In the genomic region with DNA sequence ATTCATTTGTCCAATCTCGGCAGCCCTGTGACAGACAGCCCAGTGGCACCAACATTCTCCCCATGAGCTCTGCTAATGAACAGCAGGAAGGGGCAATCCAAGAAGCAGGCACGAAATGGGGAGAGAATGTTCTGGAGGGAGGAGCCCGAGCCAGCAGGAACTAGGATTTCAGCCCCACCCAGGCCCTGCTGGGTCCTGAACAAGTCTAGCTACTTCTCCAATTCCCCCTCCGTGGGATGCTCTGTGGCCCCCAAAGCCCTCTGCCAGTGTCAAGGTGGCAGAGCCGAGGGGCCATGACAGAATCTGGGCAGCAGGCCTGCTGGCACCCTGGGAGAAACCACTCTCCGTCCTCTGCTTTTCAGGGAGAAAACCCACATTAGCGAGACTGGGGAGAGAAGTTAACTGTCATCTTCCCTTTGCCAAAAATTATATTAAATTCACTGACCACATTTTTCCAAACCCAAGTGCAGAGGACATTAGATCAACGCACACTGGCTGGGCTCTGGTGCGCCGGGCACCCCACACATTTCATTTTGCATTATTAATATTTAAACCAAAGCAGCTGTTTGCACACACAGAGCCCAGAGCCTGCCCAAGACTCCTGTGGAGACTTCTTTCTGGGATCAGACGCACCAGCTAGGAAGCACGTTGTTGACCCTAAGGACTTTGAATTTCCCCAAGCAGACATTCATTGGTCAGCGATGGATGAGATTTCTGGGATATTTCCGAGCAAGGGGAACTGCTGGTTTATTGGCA, we compare ENCODE assay signal across 2 cellular contexts.
TF ChIP-seq lines count a peak whose summit lies in the region.

No MANE protein-coding gene starts in this region.

TF ChIP-seq in GM23338, 12 proteins besides CTCF, POLR2A, EP300 and RAD21 (continued from another document):
- TF ChIP-seq EZH2 (IDR thresholded peaks at IDR 0.05; ENCODE audit: low read depth, unreplicated experiment) = no peak
- TF ChIP-seq CREB1 (CRISPR knock-in tag; IDR thresholded peaks at IDR 0.05; ENCODE audit: low read depth) = no peak
- TF ChIP-seq ZNF331 (CRISPR knock-in tag; IDR thresholded peaks at IDR 0.05; ENCODE audit: low read depth) = no peak
- TF ChIP-seq, protein P1, sequence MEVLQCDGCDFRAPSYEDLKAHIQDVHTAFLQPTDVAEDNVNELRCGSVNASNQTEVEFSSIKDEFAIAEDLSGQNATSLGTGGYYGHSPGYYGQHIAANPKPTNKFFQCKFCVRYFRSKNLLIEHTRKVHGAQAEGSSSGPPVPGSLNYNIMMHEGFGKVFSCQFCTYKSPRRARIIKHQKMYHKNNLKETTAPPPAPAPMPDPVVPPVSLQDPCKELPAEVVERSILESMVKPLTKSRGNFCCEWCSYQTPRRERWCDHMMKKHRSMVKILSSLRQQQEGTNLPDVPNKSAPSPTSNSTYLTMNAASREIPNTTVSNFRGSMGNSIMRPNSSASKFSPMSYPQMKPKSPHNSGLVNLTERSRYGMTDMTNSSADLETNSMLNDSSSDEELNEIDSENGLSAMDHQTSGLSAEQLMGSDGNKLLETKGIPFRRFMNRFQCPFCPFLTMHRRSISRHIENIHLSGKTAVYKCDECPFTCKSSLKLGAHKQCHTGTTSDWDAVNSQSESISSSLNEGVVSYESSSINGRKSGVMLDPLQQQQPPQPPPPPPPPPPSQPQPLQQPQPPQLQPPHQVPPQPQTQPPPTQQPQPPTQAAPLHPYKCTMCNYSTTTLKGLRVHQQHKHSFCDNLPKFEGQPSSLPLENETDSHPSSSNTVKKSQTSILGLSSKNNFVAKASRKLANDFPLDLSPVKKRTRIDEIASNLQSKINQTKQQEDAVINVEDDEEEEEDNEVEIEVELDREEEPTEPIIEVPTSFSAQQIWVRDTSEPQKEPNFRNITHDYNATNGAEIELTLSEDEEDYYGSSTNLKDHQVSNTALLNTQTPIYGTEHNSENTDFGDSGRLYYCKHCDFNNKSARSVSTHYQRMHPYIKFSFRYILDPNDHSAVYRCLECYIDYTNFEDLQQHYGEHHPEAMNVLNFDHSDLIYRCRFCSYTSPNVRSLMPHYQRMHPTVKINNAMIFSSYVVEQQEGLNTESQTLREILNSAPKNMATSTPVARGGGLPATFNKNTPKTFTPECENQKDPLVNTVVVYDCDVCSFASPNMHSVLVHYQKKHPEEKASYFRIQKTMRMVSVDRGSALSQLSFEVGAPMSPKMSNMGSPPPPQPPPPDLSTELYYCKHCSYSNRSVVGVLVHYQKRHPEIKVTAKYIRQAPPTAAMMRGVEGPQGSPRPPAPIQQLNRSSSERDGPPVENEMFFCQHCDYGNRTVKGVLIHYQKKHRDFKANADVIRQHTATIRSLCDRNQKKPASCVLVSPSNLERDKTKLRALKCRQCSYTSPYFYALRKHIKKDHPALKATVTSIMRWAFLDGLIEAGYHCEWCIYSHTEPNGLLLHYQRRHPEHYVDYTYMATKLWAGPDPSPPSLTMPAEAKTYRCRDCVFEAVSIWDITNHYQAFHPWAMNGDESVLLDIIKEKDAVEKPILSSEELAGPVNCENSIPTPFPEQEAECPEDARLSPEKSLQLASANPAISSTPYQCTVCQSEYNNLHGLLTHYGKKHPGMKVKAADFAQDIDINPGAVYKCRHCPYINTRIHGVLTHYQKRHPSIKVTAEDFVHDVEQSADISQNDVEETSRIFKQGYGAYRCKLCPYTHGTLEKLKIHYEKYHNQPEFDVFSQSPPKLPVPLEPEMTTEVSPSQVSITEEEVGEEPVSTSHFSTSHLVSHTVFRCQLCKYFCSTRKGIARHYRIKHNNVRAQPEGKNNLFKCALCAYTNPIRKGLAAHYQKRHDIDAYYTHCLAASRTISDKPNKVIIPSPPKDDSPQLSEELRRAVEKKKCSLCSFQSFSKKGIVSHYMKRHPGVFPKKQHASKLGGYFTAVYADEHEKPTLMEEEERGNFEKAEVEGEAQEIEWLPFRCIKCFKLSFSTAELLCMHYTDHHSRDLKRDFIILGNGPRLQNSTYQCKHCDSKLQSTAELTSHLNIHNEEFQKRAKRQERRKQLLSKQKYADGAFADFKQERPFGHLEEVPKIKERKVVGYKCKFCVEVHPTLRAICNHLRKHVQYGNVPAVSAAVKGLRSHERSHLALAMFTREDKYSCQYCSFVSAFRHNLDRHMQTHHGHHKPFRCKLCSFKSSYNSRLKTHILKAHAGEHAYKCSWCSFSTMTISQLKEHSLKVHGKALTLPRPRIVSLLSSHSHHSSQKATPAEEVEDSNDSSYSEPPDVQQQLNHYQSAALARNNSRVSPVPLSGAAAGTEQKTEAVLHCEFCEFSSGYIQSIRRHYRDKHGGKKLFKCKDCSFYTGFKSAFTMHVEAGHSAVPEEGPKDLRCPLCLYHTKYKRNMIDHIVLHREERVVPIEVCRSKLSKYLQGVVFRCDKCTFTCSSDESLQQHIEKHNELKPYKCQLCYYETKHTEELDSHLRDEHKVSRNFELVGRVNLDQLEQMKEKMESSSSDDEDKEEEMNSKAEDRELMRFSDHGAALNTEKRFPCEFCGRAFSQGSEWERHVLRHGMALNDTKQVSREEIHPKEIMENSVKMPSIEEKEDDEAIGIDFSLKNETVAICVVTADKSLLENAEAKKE (CRISPR knock-in tag; IDR thresholded peaks at IDR 0.05) = no peak
- TF ChIP-seq REST (IDR thresholded peaks at IDR 0.05; ENCODE audit: unreplicated experiment) = no peak
- TF ChIP-seq, protein P2, sequence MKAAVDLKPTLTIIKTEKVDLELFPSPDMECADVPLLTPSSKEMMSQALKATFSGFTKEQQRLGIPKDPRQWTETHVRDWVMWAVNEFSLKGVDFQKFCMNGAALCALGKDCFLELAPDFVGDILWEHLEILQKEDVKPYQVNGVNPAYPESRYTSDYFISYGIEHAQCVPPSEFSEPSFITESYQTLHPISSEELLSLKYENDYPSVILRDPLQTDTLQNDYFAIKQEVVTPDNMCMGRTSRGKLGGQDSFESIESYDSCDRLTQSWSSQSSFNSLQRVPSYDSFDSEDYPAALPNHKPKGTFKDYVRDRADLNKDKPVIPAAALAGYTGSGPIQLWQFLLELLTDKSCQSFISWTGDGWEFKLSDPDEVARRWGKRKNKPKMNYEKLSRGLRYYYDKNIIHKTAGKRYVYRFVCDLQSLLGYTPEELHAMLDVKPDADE (IDR thresholded peaks at IDR 0.05) = no peak
- TF ChIP-seq EZH2phosphoT487 (IDR thresholded peaks at IDR 0.05; ENCODE audit: unreplicated experiment) = no peak

TF ChIP-seq in H1, 55 proteins besides CTCF, POLR2A, EP300 and RAD21 (continued from another document):
- TF ChIP-seq POLR2AphosphoS5 (IDR thresholded peaks at IDR 0.05; ENCODE audit: low read depth, low read length) (no peak), CHD7 (IDR thresholded peaks at IDR 0.05; ENCODE audit: insufficient replicate concordance, low read length) (no peak), CTBP2 (IDR thresholded peaks at IDR 0.05; ENCODE audit: borderline replicate concordance, insufficient read depth, insufficient read length, low read length) (no peak), SIX5 (IDR thresholded peaks at IDR 0.05; ENCODE audit: low read depth, low read length) (no peak), SIRT6 (IDR thresholded peaks at IDR 0.05; ENCODE audit: low read length) (no peak), SAP30 (IDR thresholded peaks at IDR 0.05; ENCODE audit: insufficient read depth, insufficient replicate concordance, low read length) (no peak), CHD1 (IDR thresholded peaks at IDR 0.05; ENCODE audit: low read depth, low read length) (no peak), NANOG (IDR thresholded peaks at IDR 0.05; ENCODE audit: insufficient read depth, low read depth, low read length, poor library complexity, severe bottlenecking) (no peak), SUZ12 (IDR thresholded peaks at IDR 0.05; ENCODE audit: low read length) (no peak), MAFK (IDR thresholded peaks at IDR 0.05; ENCODE audit: low read depth, low read length) (no peak), SP4 (IDR thresholded peaks at IDR 0.05; ENCODE audit: low read length) (no peak), ZNF274 (IDR thresholded peaks at IDR 0.05; ENCODE audit: borderline replicate concordance, extremely low read depth, low read length) (no peak), SP2 (IDR thresholded peaks at IDR 0.05; ENCODE audit: low read length) (no peak)
